Comparison of ENCODE assay signal across 12 cellular contexts in the genomic region with DNA sequence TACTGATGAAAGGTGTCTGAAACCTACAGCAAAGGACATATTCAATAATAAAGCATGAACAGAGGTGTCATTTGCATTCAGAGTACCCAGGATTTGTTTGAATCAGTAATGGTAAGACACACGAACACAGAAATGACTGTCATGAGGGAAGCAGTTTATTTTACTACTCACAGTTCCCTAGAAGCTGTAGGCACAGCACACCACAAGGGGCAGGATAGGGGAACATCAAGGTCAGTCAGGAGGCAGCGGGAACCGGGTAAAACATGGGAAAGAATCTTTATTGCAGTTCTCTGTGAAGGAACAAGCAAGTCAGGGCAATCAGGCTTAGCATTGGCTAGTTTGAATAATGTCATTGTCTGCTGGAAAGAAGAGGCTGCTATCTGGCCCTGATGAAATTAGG.
DNase-seq lines count a peak whose midpoint lies in the region; TF ChIP-seq lines count a peak whose summit lies in the region.
"Had no signal": no experiment of that assay in that cellular context is flagged by ENCODE, and none has a peak within 500 bp of the region (broad histone marks: within the 10 kb centered on the region; RNA-seq: fewer than 3 reads in every experiment).

No MANE protein-coding gene starts in this region.

- WGBS in mammary epithelial cell (ENCODE audit: low coverage, missing lambda C conversion rate): 56% methylated on average over 3 of the region's 3 CpGs

- H3K9me2 ChIP-seq in Karpas-422 (replicated peaks; ENCODE audit: insufficient read depth, low read length): no peaks in the 10 kb centered on the region

- H3K4me1 ChIP-seq in Karpas-422 (ENCODE audit: low read length) (no peaks in the 10 kb centered on the region), mammary epithelial cell (ENCODE audit: insufficient read depth, low read length) (peaks cover 3% of the 10 kb centered on the region)

- no peaks in the 10 kb centered on the region for H3K27me3 ChIP-seq in Karpas-422 (ENCODE audit: low read length)
- peaks cover 4% of the 10 kb centered on the region for H3K27me3 ChIP-seq in mammary epithelial cell (ENCODE audit: insufficient read depth, low read length)

- peak overlapping the region; percentile 14; the same call in 1 of the 2 replicates for H2AFZ ChIP-seq in Karpas-422 (ENCODE audit: low read length)
- no peak overlapping the region for H2AFZ ChIP-seq in mammary epithelial cell (ENCODE audit: low read depth, low read length)

- H4K20me1 ChIP-seq in Karpas-422 (ENCODE audit: insufficient read depth, low read depth, low read length) (no peaks in the 10 kb centered on the region), mammary epithelial cell (ENCODE audit: insufficient read depth, low read length) (no peaks in the 10 kb centered on the region)

- H3K79me2 ChIP-seq in Karpas-422 (ENCODE audit: low read length) (no peaks in the 10 kb centered on the region), mammary epithelial cell (ENCODE audit: insufficient read depth, low read length) (no peaks in the 10 kb centered on the region)

- no peaks in the 10 kb centered on the region for H3K36me3 ChIP-seq in Karpas-422 (ENCODE audit: insufficient read depth, low read length)
- H3K36me3 ChIP-seq in mammary epithelial cell (ENCODE audit: insufficient read depth, low read length): no peaks in the 10 kb centered on the region

- intact Hi-C loops in mammary epithelial cell (cut with micrococcal nuclease): loop anchor here (5.0 kb wide), 1 partner anchor 695 kb away; no protein-coding TSS in a partner anchor

- DNase-seq in NCI-H1436 (lab: John Stamatoyannopoulos, UW) (peak; percentile 7), NCI-H1436 treated with DMSO at 0.1 percent for 48 hours (lab: John Stamatoyannopoulos, UW) (no peak), Karpas-422 (no peak), mammary epithelial cell (no peak), retinal pigment epithelial cell (ENCODE audit: low read depth) (no peak), NCI-H1694 treated with DMSO at 0.1 percent for 48 hours (lab: John Stamatoyannopoulos, UW) (no peak), COR-L47 (lab: John Stamatoyannopoulos, UW) (no peak), substantia nigra (lab: John Stamatoyannopoulos, UW) (no peak)
- DNase-seq: ACHN; activated CD4-positive, alpha-beta memory T cell treated with anti-CD3 and anti-CD28 coated beads, Interleukin-2, amount 10 ng/mL, durations not matched to agents 7 days and 5 days; foreskin fibroblast; GDM1 had no signal

- H3K4me2 ChIP-seq in Karpas-422 (ENCODE audit: low read depth, low read length, poor library complexity, severe bottlenecking) (no peak overlapping the region), mammary epithelial cell (ENCODE audit: insufficient read depth, low read depth, low read length) (no peak overlapping the region)

- H3K4me3 ChIP-seq in Karpas-422 (ENCODE audit: low read length) (no peak overlapping the region), mammary epithelial cell (replicated peaks in 1 of 3; ENCODE audit: insufficient read depth in 1 of 3, low read depth in 2 of 3, low read length in 3 of 3) (no peak overlapping the region), retinal pigment epithelial cell (ENCODE audit: low read length) (no peak overlapping the region)

- no TSS peak for BruUV-seq in mammary epithelial cell (replicated peaks; lab: Mats Ljungman, UMichigan)

- TF ChIP-seq CTCF in mammary epithelial cell (conservative IDR thresholded peaks at IDR 0.05 in 1 of 2, IDR thresholded peaks at IDR 0.05 in 1 of 2; ENCODE audit: extremely low read depth in 1 of 2, insufficient read depth in 1 of 2, low read depth in 1 of 2, low read length in 2 of 2) (peak; percentile 4 to 22), retinal pigment epithelial cell (conservative IDR thresholded peaks at IDR 0.05; ENCODE audit: low read depth, low read length) (peak; percentile 24)

- dilution Hi-C loops in mammary epithelial cell (cut with HindIII; ENCODE audit: low sequenced_read_pairs): no loop called here

- CTCF ChIA-PET in mammary epithelial cell (lab: Charles Lee; ENCODE audit: low non-redundant PET): no interaction called here

- H3K9ac ChIP-seq in Karpas-422 (ENCODE audit: low read length) (no peak overlapping the region), mammary epithelial cell (ENCODE audit: insufficient read depth, low read length) (no peak overlapping the region)

- no peaks in the 10 kb centered on the region for H3K9me3 ChIP-seq in Karpas-422 (ENCODE audit: low read length)
- no peaks in the 10 kb centered on the region for H3K9me3 ChIP-seq in mammary epithelial cell (replicated peaks; ENCODE audit: insufficient read depth, low read length)

- in situ Hi-C loops in mammary epithelial cell (cut with MboI; ENCODE audit: low sequenced_read_pairs in 2 of 2): loop anchor here in 1 of 2 donors (10.0 kb wide), 1 partner anchor 697 kb away; no protein-coding TSS in a partner anchor

- H3K27ac ChIP-seq in Karpas-422 (ENCODE audit: low read length) (no peak overlapping the region), mammary epithelial cell (ENCODE audit: insufficient read depth, low read depth, low read length) (no peak overlapping the region), substantia nigra (ENCODE audit: low read depth, low read length, poor library complexity, severe bottlenecking) (no peak overlapping the region)
